19 cellular contexts compared by ENCODE assay signal in genomic region chr11:923691-924405, GRCh38. TPM values are rescaled to one million over a fixed set of nuclear protein-coding genes. Genes with fewer than 3 reads are reported as not detected.
DNase-seq lines count a peak whose midpoint lies in the region; ATAC-seq and TF ChIP-seq lines count a peak whose summit lies in the region.
"Had no signal": no experiment of that assay in that cellular context is flagged by ENCODE, and none has a peak within 500 bp of the region (broad histone marks: within the 10 kb centered on the region; RNA-seq: fewer than 3 reads in every experiment).

No MANE protein-coding gene starts in this region.

- no peak for DNase-seq in activated naive CD4-positive, alpha-beta T cell treated with anti-CD3 and anti-CD28 coated beads for 36 hours
- DNase-seq in NT2/D1 (ENCODE audit: low read depth, low spot score): no peak
- DNase-seq in esophagus squamous epithelium (lab: John Stamatoyannopoulos, UW): no peak
- no peak for DNase-seq in PC-9
- DNase-seq: ACHN; NCI-H1105 treated with DMSO at 0.1 percent for 48 hours; NK-92 treated with Interleukin-12 subunit alpha and Interleukin-12 subunit beta, amount 100 ng/mL, for 24 hours; SHP77 treated with DMSO at 0.1 percent for 48 hours; stimulated activated naive CD4-positive, alpha-beta T cell; T-helper 9 cell had no signal

- H3K4me3 ChIP-seq in NT2/D1 (ENCODE audit: insufficient read length, low read depth) (no peak overlapping the region), esophagus squamous epithelium (no peak overlapping the region), skin epidermis (no peak overlapping the region), PC-9 (no peak overlapping the region)
- H3K4me3 ChIP-seq: HAP-1, vagina had no signal

- WGBS in esophagus squamous epithelium, 2 donors: 89 to 91% methylated on average over 12 to 16 of the region's 19 CpGs

- H3K27ac Mint-ChIP-seq in activated naive CD4-positive, alpha-beta T cell treated with anti-CD3 and anti-CD28 coated beads, Interleukin-2, amount 50 U/mL, for 24 hours: peak overlapping the region; percentile 41
- no peak overlapping the region for H3K27ac Mint-ChIP-seq in activated naive CD4-positive, alpha-beta T cell treated with anti-CD3 and anti-CD28 coated beads for 36 hours
- H3K27ac Mint-ChIP-seq: activated T-cell treated with anti-CD3 and anti-CD28 coated beads, Interleukin-2, amount 50 U/mL, for 24 hours had no signal

- TF ChIP-seq CTCF in esophagus squamous epithelium (IDR thresholded peaks at IDR 0.05): no peak
- TF ChIP-seq CTCF in PC-9 (conservative IDR thresholded peaks at IDR 0.05): no peak

- no peaks in the 10 kb centered on the region for H3K27me3 Mint-ChIP-seq in activated naive CD4-positive, alpha-beta T cell treated with anti-CD3 and anti-CD28 coated beads, Interleukin-2, amount 50 U/mL, for 24 hours
- no peaks in the 10 kb centered on the region for H3K27me3 Mint-ChIP-seq in activated naive CD4-positive, alpha-beta T cell treated with anti-CD3 and anti-CD28 coated beads for 36 hours (ENCODE audit: low read depth)
- H3K27me3 Mint-ChIP-seq: activated T-cell treated with anti-CD3 and anti-CD28 coated beads, Interleukin-2, amount 50 U/mL, for 24 hours had no signal

- H3K9me3 Mint-ChIP-seq in activated naive CD4-positive, alpha-beta T cell treated with anti-CD3 and anti-CD28 coated beads, Interleukin-2, amount 50 U/mL, for 24 hours: no peaks in the 10 kb centered on the region
- no peaks in the 10 kb centered on the region for H3K9me3 Mint-ChIP-seq in activated naive CD4-positive, alpha-beta T cell treated with anti-CD3 and anti-CD28 coated beads for 36 hours
- H3K9me3 Mint-ChIP-seq: activated T-cell treated with anti-CD3 and anti-CD28 coated beads, Interleukin-2, amount 50 U/mL, for 24 hours had no signal

- H3K4me1 Mint-ChIP-seq in activated naive CD4-positive, alpha-beta T cell treated with anti-CD3 and anti-CD28 coated beads, Interleukin-2, amount 50 U/mL, for 24 hours: peaks cover 25% of the 10 kb centered on the region
- peaks cover 28% of the 10 kb centered on the region for H3K4me1 Mint-ChIP-seq in activated naive CD4-positive, alpha-beta T cell treated with anti-CD3 and anti-CD28 coated beads for 36 hours (ENCODE audit: low read depth)

- peaks cover 3% of the 10 kb centered on the region; the same call in 1 of the 2 replicates for H4K20me1 ChIP-seq in PC-9 (ENCODE audit: insufficient read depth)

- BruUV-seq in PC-9 (replicated peaks; lab: Mats Ljungman, UMichigan): no TSS peak

- H2AFZ ChIP-seq in PC-9: no peak overlapping the region
- H2AFZ ChIP-seq: parathyroid adenoma had no signal

- TF ChIP-seq POLR2A in esophagus squamous epithelium (IDR thresholded peaks at IDR 0.05): no peak

- peak overlapping the region; percentile 15 for H3K4me3 Mint-ChIP-seq in activated naive CD4-positive, alpha-beta T cell treated with anti-CD3 and anti-CD28 coated beads, Interleukin-2, amount 50 U/mL, for 24 hours
- H3K4me3 Mint-ChIP-seq in activated naive CD4-positive, alpha-beta T cell treated with anti-CD3 and anti-CD28 coated beads for 36 hours: no peak overlapping the region
- H3K4me3 Mint-ChIP-seq: activated T-cell treated with anti-CD3 and anti-CD28 coated beads, Interleukin-2, amount 50 U/mL, for 24 hours had no signal

- H3K36me3 ChIP-seq in NT2/D1 (ENCODE audit: insufficient read depth, insufficient read length, low read length) (peaks cover 20% of the 10 kb centered on the region), esophagus squamous epithelium (peaks cover 0 to 17% (median 0%) of the 10 kb centered on the region in 3 donors), PC-9 (ENCODE audit: low read depth) (no peaks in the 10 kb centered on the region)
- H3K36me3 ChIP-seq: vagina had no signal

- POLR2A ChIA-PET in PC-9 (lab: Charles Lee; ENCODE audit: unreplicated experiment): no interaction called here

- H3K27me3 ChIP-seq in NT2/D1 (ENCODE audit: insufficient read depth, insufficient read length) (no peaks in the 10 kb centered on the region), esophagus squamous epithelium (no peaks in the 10 kb centered on the region), PC-9 (ENCODE audit: insufficient read depth, low read depth) (no peaks in the 10 kb centered on the region)
- H3K27me3 ChIP-seq: vagina had no signal

- CTCF ChIA-PET in activated naive CD4-positive, alpha-beta T cell treated with anti-CD3 and anti-CD28 coated beads for 36 hours (lab: Charles Lee): interaction anchor here (1.6 to 2.4 kb wide), 3 partner anchors 10 to 14 kb away, joined by 7 to 13 read pairs (median 9); partner anchors contain the start of gene CHID1
- CTCF ChIA-PET in PC-9 (lab: Charles Lee): no interaction called here

- ATAC-seq in HG03025 (IDR thresholded peaks at IDR 0.05; ENCODE audit: low FRiP score, unreplicated experiment) (no peak), GM21619 (IDR thresholded peaks at IDR 0.05; ENCODE audit: unreplicated experiment) (no peak)

- no peak overlapping the region for H3K4me2 ChIP-seq in PC-9
- H3K4me2 ChIP-seq: KMS-11 had no signal

- peaks cover 22% of the 10 kb centered on the region for H3K4me1 ChIP-seq in NT2/D1 (ENCODE audit: insufficient read depth, insufficient read length)
- peaks cover 16 to 42% (median 16%) of the 10 kb centered on the region in 3 donors for H3K4me1 ChIP-seq in esophagus squamous epithelium
- no peaks in the 10 kb centered on the region for H3K4me1 ChIP-seq in PC-9 (replicated peaks; ENCODE audit: insufficient read depth)

- intact Hi-C loops in activated naive CD4-positive, alpha-beta T cell treated with anti-CD3 and anti-CD28 coated beads for 36 hours (cut with micrococcal nuclease): no loop called here
- intact Hi-C loops in esophagus squamous epithelium (cut with DNase I) (no loop called here), PC-9 (cut with micrococcal nuclease; ENCODE audit: unreplicated experiment) (no loop called here)

- H3K27ac ChIP-seq in esophagus squamous epithelium: peak overlapping the region in 3 of 4 donors; percentile 60 to 97 (median 94)
- H3K27ac ChIP-seq in skin epidermis: peak overlapping the region in 15 of 21 experiments; percentile 13 to 97 (median 69)
- H3K27ac ChIP-seq in PC-9: no peak overlapping the region
- H3K27ac ChIP-seq: KMS-11, parathyroid adenoma had no signal

- H3K9me3 ChIP-seq in NT2/D1 (ENCODE audit: insufficient read depth, low read length): no peaks in the 10 kb centered on the region
- no peaks in the 10 kb centered on the region for H3K9me3 ChIP-seq in esophagus squamous epithelium
- H3K9me3 ChIP-seq in PC-9 (ENCODE audit: insufficient read depth, low read depth): no peaks in the 10 kb centered on the region
- H3K9me3 ChIP-seq: HAP-1, vagina had no signal

- 0 out of 2 replicates have a peak, but pooled peaks cover 6% of the 10 kb centered on the region for H3F3A ChIP-seq in PC-9 (ENCODE audit: insufficient read depth, low read depth)

- H3K9ac ChIP-seq in NT2/D1 (ENCODE audit: insufficient read length, low read depth): peak overlapping the region; percentile 63
- H3K9ac ChIP-seq: KMS-11, parathyroid adenoma had no signal

- no peaks in the 10 kb centered on the region for H3K9me2 ChIP-seq in PC-9 (ENCODE audit: insufficient read depth)

- no peaks in the 10 kb centered on the region for H3K36me3 Mint-ChIP-seq in activated naive CD4-positive, alpha-beta T cell treated with anti-CD3 and anti-CD28 coated beads, Interleukin-2, amount 50 U/mL, for 24 hours
- H3K36me3 Mint-ChIP-seq in activated naive CD4-positive, alpha-beta T cell treated with anti-CD3 and anti-CD28 coated beads for 36 hours (ENCODE audit: low read depth): peaks cover 5% of the 10 kb centered on the region

- peaks cover 16% of the 10 kb centered on the region; the same call in 1 of the 2 replicates for H3K79me2 ChIP-seq in PC-9 (ENCODE audit: low read depth)
- H3K79me2 ChIP-seq: parathyroid adenoma had no signal

RNA-seq across cellular contexts. Expression of gene AP2A2, which starts 1.8 kb away (rescaled TPM):
- total RNA-seq in activated naive CD4-positive, alpha-beta T cell treated with anti-CD3 and anti-CD28 coated beads for 36 hours: 10 to 100 TPM; 34.6 to 36.6 TPM
- total RNA-seq in esophagus squamous epithelium (10 to 100 TPM; 19.8 to 48.6 (median 28.5) TPM), PC-9 (2021) (39.4 and 44.0 TPM in 2 replicates)

RNA-seq across cellular contexts. Expression of gene CHID1, which starts 13.2 kb away (rescaled TPM):
- 10 to 100 TPM; 51.8 to 56.3 TPM for total RNA-seq in activated naive CD4-positive, alpha-beta T cell treated with anti-CD3 and anti-CD28 coated beads for 36 hours
- total RNA-seq in esophagus squamous epithelium (10 to 100 TPM; 58.2 to 63.4 (median 61.3) TPM), PC-9 (2021) (66.1 and 85.6 TPM in 2 replicates)
